Comparison of ENCODE assay signal across 22 cellular contexts in genomic region chr11:95398437-95399112, GRCh38.
A peak's percentile ranks its signal among the peaks of the same experiment; 100 is the strongest.
DNase-seq lines count a peak whose midpoint lies in the region; ATAC-seq and TF ChIP-seq lines count a peak whose summit lies in the region.
"Had no signal": no experiment of that assay in that cellular context is flagged by ENCODE, and none has a peak within 500 bp of the region (broad histone marks: within the 10 kb centered on the region; RNA-seq: fewer than 3 reads in every experiment).

No MANE protein-coding gene starts in this region.

- H3K9me3 ChIP-seq in HEK293 (ENCODE audit: control insufficient read depth, insufficient read depth, low read depth, low read length) (no peaks in the 10 kb centered on the region), MM.1S (replicated peaks; ENCODE audit: insufficient read depth, low read length) (no peaks in the 10 kb centered on the region)
- H3K9me3 ChIP-seq: HAP-1, SJSA1, upper lobe of left lung had no signal

- no peaks in the 10 kb centered on the region for H3F3A ChIP-seq in MM.1S (ENCODE audit: insufficient read depth, low read length)

- DNase-seq in SK-N-DZ (ENCODE audit: low spot score) (peak; percentile 98), fibroblast of mammary gland (ENCODE audit: low read depth) (peak; percentile 25), ACHN (no peak), MM.1S (no peak)
- DNase-seq: activated CD4-positive, alpha-beta T cell treated with anti-CD3 and anti-CD28 coated beads for 48 hours; adrenal gland; CD8-positive, alpha-beta T cell; effector memory CD4-positive, alpha-beta T cell; EL; NCI-H1930; NCI-H510A treated with DMSO at 0.1 percent for 48 hours; right cardiac atrium; stimulated activated naive CD8-positive, alpha-beta T cell treated with anti-CD3 and anti-CD28 coated beads, Interleukin-15, amount 100 ng/mL, for 72 hours; T1000; upper lobe of left lung had no signal

- peaks cover 9% of the 10 kb centered on the region for H3K4me1 ChIP-seq in ACC112 (ENCODE audit: control insufficient read depth, insufficient read depth, low read length, unreplicated experiment)
- H3K4me1 ChIP-seq in HEK293 (ENCODE audit: control insufficient read depth, insufficient read depth, low read length) = no peaks in the 10 kb centered on the region
- H3K4me1 ChIP-seq in MM.1S (ENCODE audit: low read length) = no peaks in the 10 kb centered on the region
- H3K4me1 ChIP-seq: adrenal gland, HAP-1, SJSA1, upper lobe of left lung had no signal

- no peaks in the 10 kb centered on the region for H3K27me3 ChIP-seq in ACC112 (ENCODE audit: insufficient read depth, low read length)
- H3K27me3 ChIP-seq in MM.1S (replicated peaks; ENCODE audit: insufficient read depth, low read length) = no peaks in the 10 kb centered on the region
- H3K27me3 ChIP-seq: adrenal gland, SJSA1, upper lobe of left lung had no signal

- no peak overlapping the region for H3K27ac ChIP-seq in ACC112 (ENCODE audit: low read depth, low read length)
- no peak overlapping the region for H3K27ac ChIP-seq in HEK293 (ENCODE audit: extremely low read depth, low read depth, low read length)
- no peak overlapping the region for H3K27ac ChIP-seq in MM.1S (ENCODE audit: low read length)
- H3K27ac ChIP-seq: adrenal gland, SJSA1, upper lobe of left lung had no signal

- H3K36me3 ChIP-seq in ACC112 (ENCODE audit: insufficient read depth, low read length) (no peaks in the 10 kb centered on the region), HEK293 (ENCODE audit: control insufficient read depth in 2 of 2, insufficient read depth in 1 of 2, low read length in 2 of 2) (no peaks in the 10 kb centered on the region), MM.1S (replicated peaks; ENCODE audit: insufficient read depth, low read length) (no peaks in the 10 kb centered on the region)
- H3K36me3 ChIP-seq: adrenal gland, HAP-1, SJSA1, upper lobe of left lung had no signal

- in situ Hi-C loops in ACHN (cut with HindIII; ENCODE audit: low pct_ligation_motif_present, low pct_unique_long_range_greater_than_20kb, low sequenced_read_pairs) = no loop called here

- ATAC-seq in HG02588 (IDR thresholded peaks at IDR 0.05; ENCODE audit: unreplicated experiment) (no peak), HG03280 (IDR thresholded peaks at IDR 0.05; ENCODE audit: unreplicated experiment) (no peak)
- ATAC-seq: CD8-positive, alpha-beta T cell; right cardiac atrium; stimulated activated naive CD8-positive, alpha-beta T cell treated with anti-CD3 and anti-CD28 coated beads, Interleukin-15, amount 100 ng/mL, for 72 hours had no signal

- CTCF ChIA-PET in HEK293 (lab: Yijun Ruan, JAX) = interaction anchor here (0.8 to 1.5 kb wide), 3 partner anchors 45 to 307 kb away, joined by 3 to 4 read pairs (median 3); no protein-coding TSS in a partner anchor

- H3K79me2 ChIP-seq in ACC112 (ENCODE audit: control insufficient read depth, insufficient read depth, low read length, unreplicated experiment) (no peaks in the 10 kb centered on the region), MM.1S (ENCODE audit: low read length) (no peaks in the 10 kb centered on the region)

- H3K9me2 ChIP-seq in MM.1S (replicated peaks; ENCODE audit: insufficient read depth, low read length) = no peaks in the 10 kb centered on the region

- H3K4me3 ChIP-seq in ACC112 (ENCODE audit: low read depth, low read length) (peak overlapping the region; percentile 12; the same call in 1 of the 2 replicates), HEK293 (ENCODE audit: low read depth, low read length) (no peak overlapping the region), fibroblast of mammary gland (ENCODE audit: control insufficient read depth, low read depth, low read length) (no peak overlapping the region), MM.1S (ENCODE audit: low read length) (no peak overlapping the region)
- H3K4me3 ChIP-seq: adrenal gland, HAP-1, lung, SJSA1, upper lobe of left lung had no signal

- H2AFZ ChIP-seq in ACC112 (ENCODE audit: low read length, unreplicated experiment) (peak overlapping the region; percentile 35), MM.1S (ENCODE audit: low read length) (no peak overlapping the region)

- POLR2A ChIA-PET in HEK293 (lab: Yijun Ruan, JAX) = no interaction called here

- H3K4me2 ChIP-seq in MM.1S (ENCODE audit: low read depth, low read length) = no peak overlapping the region

- no peak overlapping the region for H3K9ac ChIP-seq in MM.1S (ENCODE audit: low read length)

- no peaks in the 10 kb centered on the region for H4K20me1 ChIP-seq in MM.1S (ENCODE audit: insufficient read depth, low read length)

- TF ChIP-seq CTCF in HEK293 (tag by site-specific recombination; IDR thresholded peaks at IDR 0.05) = no peak
- TF ChIP-seq CTCF in fibroblast of mammary gland (conservative IDR thresholded peaks at IDR 0.05; ENCODE audit: control insufficient read depth, insufficient read depth, low read depth, low read length) = no peak
- TF ChIP-seq CTCF in MM.1S (IDR thresholded peaks at IDR 0.05; ENCODE audit: low read length) = no peak

TF ChIP-seq in HEK293, 187 proteins besides CTCF, POLR2A, EP300 and RAD21:
- TF ChIP-seq ZSCAN23 (tag by site-specific recombination; IDR thresholded peaks at IDR 0.05) (no peak), YY2 (tag by site-specific recombination; IDR thresholded peaks at IDR 0.05) (0 out of 2 replicates have a peak, but pooled peaks have one; percentile 48), ZNF174 (tag by site-specific recombination; IDR thresholded peaks at IDR 0.05) (no peak)

Comparison
In these comparisons a context has a peak if more than half of its experiments do, and no peak if none do; other contexts are left out.
1. DNase-seq: peak in SK-N-DZ (single experiment) and fibroblast of mammary gland (single experiment); none in ACHN (single experiment) and MM.1S (single experiment).